ENCODE assay signal across 1 cellular context in the genomic region with DNA sequence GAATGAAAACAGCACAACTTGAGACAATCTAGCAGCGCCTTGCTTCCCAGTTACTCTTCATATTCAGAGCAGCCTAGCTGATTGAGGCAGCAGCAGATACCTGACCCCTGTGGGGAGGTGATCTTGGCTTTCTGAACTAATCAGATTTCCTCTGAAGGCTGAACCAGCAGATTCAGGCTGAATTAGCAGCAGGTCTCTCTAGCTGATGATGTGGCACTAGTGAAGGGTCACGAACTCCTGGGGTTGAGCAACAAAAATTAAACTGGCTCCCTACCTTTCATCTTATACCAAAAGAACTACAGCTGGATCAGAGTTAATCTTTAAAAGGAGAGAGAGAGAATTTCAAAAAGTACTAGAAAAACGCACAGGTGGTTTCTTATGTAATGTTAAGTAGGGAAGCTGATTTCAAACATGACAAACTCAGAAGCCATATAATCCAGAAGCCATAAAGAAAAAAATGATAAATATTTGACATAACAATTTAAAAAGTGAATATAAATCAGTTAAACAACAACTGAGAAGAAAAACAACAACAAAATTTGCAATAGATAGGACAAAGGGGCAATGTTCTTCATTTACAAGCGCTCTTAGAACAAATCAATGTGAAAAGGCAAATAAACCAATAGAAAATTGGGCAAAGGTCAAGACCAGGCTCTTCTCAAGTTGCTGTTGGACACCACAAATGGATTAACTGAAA.
TF ChIP-seq lines count a peak whose summit lies in the region.

No MANE protein-coding gene starts in this region.

TF ChIP-seq in WTC11, 78 proteins besides CTCF, POLR2A, EP300 and RAD21 (continued from another document):
- TF ChIP-seq, protein P1, sequence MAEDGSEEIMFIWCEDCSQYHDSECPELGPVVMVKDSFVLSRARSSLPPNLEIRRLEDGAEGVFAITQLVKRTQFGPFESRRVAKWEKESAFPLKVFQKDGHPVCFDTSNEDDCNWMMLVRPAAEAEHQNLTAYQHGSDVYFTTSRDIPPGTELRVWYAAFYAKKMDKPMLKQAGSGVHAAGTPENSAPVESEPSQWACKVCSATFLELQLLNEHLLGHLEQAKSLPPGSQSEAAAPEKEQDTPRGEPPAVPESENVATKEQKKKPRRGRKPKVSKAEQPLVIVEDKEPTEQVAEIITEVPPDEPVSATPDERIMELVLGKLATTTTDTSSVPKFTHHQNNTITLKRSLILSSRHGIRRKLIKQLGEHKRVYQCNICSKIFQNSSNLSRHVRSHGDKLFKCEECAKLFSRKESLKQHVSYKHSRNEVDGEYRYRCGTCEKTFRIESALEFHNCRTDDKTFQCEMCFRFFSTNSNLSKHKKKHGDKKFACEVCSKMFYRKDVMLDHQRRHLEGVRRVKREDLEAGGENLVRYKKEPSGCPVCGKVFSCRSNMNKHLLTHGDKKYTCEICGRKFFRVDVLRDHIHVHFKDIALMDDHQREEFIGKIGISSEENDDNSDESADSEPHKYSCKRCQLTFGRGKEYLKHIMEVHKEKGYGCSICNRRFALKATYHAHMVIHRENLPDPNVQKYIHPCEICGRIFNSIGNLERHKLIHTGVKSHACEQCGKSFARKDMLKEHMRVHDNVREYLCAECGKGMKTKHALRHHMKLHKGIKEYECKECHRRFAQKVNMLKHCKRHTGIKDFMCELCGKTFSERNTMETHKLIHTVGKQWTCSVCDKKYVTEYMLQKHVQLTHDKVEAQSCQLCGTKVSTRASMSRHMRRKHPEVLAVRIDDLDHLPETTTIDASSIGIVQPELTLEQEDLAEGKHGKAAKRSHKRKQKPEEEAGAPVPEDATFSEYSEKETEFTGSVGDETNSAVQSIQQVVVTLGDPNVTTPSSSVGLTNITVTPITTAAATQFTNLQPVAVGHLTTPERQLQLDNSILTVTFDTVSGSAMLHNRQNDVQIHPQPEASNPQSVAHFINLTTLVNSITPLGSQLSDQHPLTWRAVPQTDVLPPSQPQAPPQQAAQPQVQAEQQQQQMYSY (CRISPR knock-in tag; IDR thresholded peaks at IDR 0.05), result no peak
- no peak for TF ChIP-seq CBFB (CRISPR knock-in tag; IDR thresholded peaks at IDR 0.05; ENCODE audit: low read depth)
